Comparison of ENCODE assay signal across 19 cellular contexts in genomic region chr11:10461276-10461790, GRCh38.
"Had no signal": no experiment of that assay in that cellular context is flagged by ENCODE, and none has a peak within 500 bp of the region (broad histone marks: within the 10 kb centered on the region; RNA-seq: fewer than 3 reads in every experiment).

No MANE protein-coding gene starts in this region.

- H3K9me3 Mint-ChIP-seq: activated CD4-positive, alpha-beta memory T cell treated with anti-CD3 and anti-CD28 coated beads, Interleukin-2, amount 10 ng/mL, durations not matched to agents 7 days and 5 days; activated naive CD4-positive, alpha-beta T cell treated with anti-CD3 and anti-CD28 coated beads, Interleukin-2, amount 50 U/mL, for 24 hours; central memory CD8-positive, alpha-beta T cell; neural crest cell had no signal

- H3K27ac ChIP-seq: ascending aorta, coronary artery, prostate gland, skin epidermis, upper lobe of right lung, VCaP had no signal

- H3K27me3 ChIP-seq: ascending aorta, left lung, upper lobe of right lung had no signal

- H3K4me3 Mint-ChIP-seq: activated CD4-positive, alpha-beta memory T cell treated with anti-CD3 and anti-CD28 coated beads, Interleukin-2, amount 10 ng/mL, durations not matched to agents 7 days and 5 days; activated CD4-positive, alpha-beta T cell treated with anti-CD3 and anti-CD28 coated beads for 36 hours; activated naive CD4-positive, alpha-beta T cell treated with anti-CD3 and anti-CD28 coated beads, Interleukin-2, amount 50 U/mL, for 24 hours; central memory CD8-positive, alpha-beta T cell; neural crest cell had no signal

- H3K4me3 ChIP-seq: ascending aorta, coronary artery, left lung, prostate gland, skin epidermis, upper lobe of right lung had no signal

- H3K36me3 ChIP-seq: ascending aorta had no signal

- DNase-seq: activated CD4-positive, alpha-beta memory T cell treated with anti-CD3 and anti-CD28 coated beads, Interleukin-2, amount 10 ng/mL, durations not matched to agents 7 days and 5 days; activated CD4-positive, alpha-beta T cell treated with anti-CD3 and anti-CD28 coated beads for 36 hours; activated gamma-delta T cell; kidney; left lung; midbrain; right cardiac atrium; stimulated activated CD4-positive, alpha-beta T cell treated with anti-CD3 and anti-CD28 coated beads, Interleukin-15, amount 100 ng/mL, for 24 hours; stimulated activated CD4-positive, alpha-beta T cell treated with anti-CD3 and anti-CD28 coated beads, Interleukin-2, amount 100 ng/mL, for 48 hours; T-helper 2 cell; upper lobe of right lung had no signal

- H3K27ac Mint-ChIP-seq: activated CD4-positive, alpha-beta memory T cell treated with anti-CD3 and anti-CD28 coated beads, Interleukin-2, amount 10 ng/mL, durations not matched to agents 7 days and 5 days had no signal

- H3K9me3 ChIP-seq: ascending aorta, left lung, prostate gland, upper lobe of right lung had no signal

- H3K27me3 Mint-ChIP-seq: activated CD4-positive, alpha-beta memory T cell treated with anti-CD3 and anti-CD28 coated beads, Interleukin-2, amount 10 ng/mL, durations not matched to agents 7 days and 5 days; activated CD4-positive, alpha-beta T cell treated with anti-CD3 and anti-CD28 coated beads for 36 hours; activated naive CD4-positive, alpha-beta T cell treated with anti-CD3 and anti-CD28 coated beads, Interleukin-2, amount 50 U/mL, for 24 hours; central memory CD8-positive, alpha-beta T cell had no signal
